Comparison of ENCODE assay signal across 24 cellular contexts in genomic region chr13:102710261-102710679, GRCh38. TPM values are rescaled to one million over a fixed set of nuclear protein-coding genes. Genes with fewer than 3 reads are reported as not detected.
DNase-seq lines count a peak whose midpoint lies in the region; ATAC-seq and TF ChIP-seq lines count a peak whose summit lies in the region.
"Had no signal": no experiment of that assay in that cellular context is flagged by ENCODE, and none has a peak within 500 bp of the region (broad histone marks: within the 10 kb centered on the region; RNA-seq: fewer than 3 reads in every experiment).

No MANE protein-coding gene starts in this region.

- no peak for TF ChIP-seq POLR2A in gastrocnemius medialis (IDR thresholded peaks at IDR 0.05)

- peak; percentile 99 for ATAC-seq in gastrocnemius medialis
- ATAC-seq: CD8-positive, alpha-beta T cell; WTC11 had no signal

- no peak overlapping the region for H3K27ac Mint-ChIP-seq in progenitor cell of endocrine pancreas
- H3K27ac Mint-ChIP-seq: CD8-positive, alpha-beta T cell; endodermal cell; immature natural killer cell; neural progenitor cell; WTC11 had no signal

- peaks cover under 1% of the 10 kb centered on the region for H3K9me3 Mint-ChIP-seq in progenitor cell of endocrine pancreas (ENCODE audit: low read depth)
- H3K9me3 Mint-ChIP-seq: endodermal cell, neural progenitor cell had no signal

- intact Hi-C loops in gastrocnemius medialis (cut with DNase I; ENCODE audit: low total_unique reads): no loop called here

- H3K4me3 Mint-ChIP-seq in progenitor cell of endocrine pancreas (ENCODE audit: low read depth): no peak overlapping the region
- H3K4me3 Mint-ChIP-seq: CD8-positive, alpha-beta T cell; endodermal cell; immature natural killer cell; neural progenitor cell; WTC11 had no signal

- DNase-seq in AG20443 (ENCODE audit: low spot score) (peak; percentile 79), MG63 (peak; percentile 26), fibroblast of the aortic adventitia (ENCODE audit: low read depth) (peak; percentile 53), gastrocnemius medialis (peak; percentile 57 to 77), progenitor cell of endocrine pancreas (ENCODE audit: low spot score, unreplicated experiment) (no peak), GM19238 (ENCODE audit: insufficient read length, low spot score) (no peak), LoVo (ENCODE audit: low spot score) (no peak), DMS79 (lab: John Stamatoyannopoulos, UW) (no peak)
- DNase-seq: activated CD4-positive, alpha-beta T cell treated with anti-CD3 and anti-CD28 coated beads, Interleukin-2, amount 50 U/mL, for 48 hours; activated effector memory CD4-positive, alpha-beta T cell treated with anti-CD3 and anti-CD28 coated beads, Interleukin-2, amount 50 U/mL, for 16 hours; CD8-positive, alpha-beta T cell; cortex of kidney; endodermal cell; immature natural killer cell; KBM-7; NCI-H146; NCI-H526; RPMI8226; T-helper 9 cell had no signal

- peak overlapping the region; percentile 78 to 88 (median 86) for H3K27ac ChIP-seq in gastrocnemius medialis
- H3K27ac ChIP-seq: neural progenitor cell had no signal

- H3K27me3 ChIP-seq in MG63: no peaks in the 10 kb centered on the region
- no peaks in the 10 kb centered on the region for H3K27me3 ChIP-seq in gastrocnemius medialis
- H3K27me3 ChIP-seq: neural progenitor cell had no signal

- no peak overlapping the region for H3K4me3 ChIP-seq in MG63
- no peak overlapping the region for H3K4me3 ChIP-seq in fibroblast of the aortic adventitia (ENCODE audit: low read depth, low read length)
- H3K4me3 ChIP-seq in gastrocnemius medialis: no peak overlapping the region
- H3K4me3 ChIP-seq: HAP-1, neural progenitor cell had no signal

- H3K36me3 ChIP-seq in MG63: no peaks in the 10 kb centered on the region
- H3K36me3 ChIP-seq in gastrocnemius medialis: no peaks in the 10 kb centered on the region
- H3K36me3 ChIP-seq: HAP-1, neural progenitor cell had no signal

- peaks cover 20 to 24% of the 10 kb centered on the region in 2 donors for H3K4me1 ChIP-seq in gastrocnemius medialis
- H3K4me1 ChIP-seq: neural progenitor cell had no signal

- no peaks in the 10 kb centered on the region for H3K4me1 Mint-ChIP-seq in progenitor cell of endocrine pancreas (ENCODE audit: low read depth)
- H3K4me1 Mint-ChIP-seq: immature natural killer cell, neural progenitor cell, WTC11 had no signal

- H3K36me3 Mint-ChIP-seq in progenitor cell of endocrine pancreas (ENCODE audit: insufficient read depth): no peaks in the 10 kb centered on the region
- H3K36me3 Mint-ChIP-seq: CD8-positive, alpha-beta T cell; neural progenitor cell; WTC11 had no signal

- H3K27me3 Mint-ChIP-seq in progenitor cell of endocrine pancreas: no peaks in the 10 kb centered on the region

- TF ChIP-seq CTCF in fibroblast of the aortic adventitia (IDR thresholded peaks at IDR 0.05; ENCODE audit: insufficient read depth, low read length) (no peak), gastrocnemius medialis (IDR thresholded peaks at IDR 0.05 in 4 of 5, conservative IDR thresholded peaks at IDR 0.05 in 1 of 5) (no peak), progenitor cell of endocrine pancreas (IDR thresholded peaks at IDR 0.05; ENCODE audit: unreplicated experiment) (no peak)

- in situ Hi-C loops in gastrocnemius medialis (cut with MboI; ENCODE audit: low sequenced_read_pairs in 4 of 4): no loop called here

- no peaks in the 10 kb centered on the region for H3K9me3 ChIP-seq in MG63
- no peaks in the 10 kb centered on the region for H3K9me3 ChIP-seq in gastrocnemius medialis
- H3K9me3 ChIP-seq: HAP-1 had no signal

RNA-seq across cellular contexts. Expression of gene METTL21C, which starts 15.4 kb away (rescaled TPM):
- not detected in 2 replicates for total RNA-seq in MG63 (2014; rRNA removed; shearing (Covaris generic); ENCODE audit: low replicate concordance)
- total RNA-seq in fibroblast of the aortic adventitia (ENCODE audit: low replicate concordance) (1.8 TPM in 1 of 2 replicates, not detected in the other), gastrocnemius medialis (1 to 10 TPM in 1 of 4 donors, not detected in 3; 2.2 TPM), progenitor cell of endocrine pancreas (not detected in 2 replicates)
- total RNA-seq: CD8-positive, alpha-beta T cell; endodermal cell; HT-29; lower leg skin; WTC11 had no signal

Comparison
In these comparisons a context has a peak if more than half of its experiments do, and no peak if none do; other contexts are left out.
1. DNase-seq: peak in AG20443 (single experiment), MG63 (single experiment), fibroblast of the aortic adventitia (single experiment) and gastrocnemius medialis (2 of 2); none in progenitor cell of endocrine pancreas (single experiment), GM19238 (single experiment), LoVo (single experiment) and DMS79 (single experiment).